ENCODE assay signal across 8 cellular contexts in the genomic region with DNA sequence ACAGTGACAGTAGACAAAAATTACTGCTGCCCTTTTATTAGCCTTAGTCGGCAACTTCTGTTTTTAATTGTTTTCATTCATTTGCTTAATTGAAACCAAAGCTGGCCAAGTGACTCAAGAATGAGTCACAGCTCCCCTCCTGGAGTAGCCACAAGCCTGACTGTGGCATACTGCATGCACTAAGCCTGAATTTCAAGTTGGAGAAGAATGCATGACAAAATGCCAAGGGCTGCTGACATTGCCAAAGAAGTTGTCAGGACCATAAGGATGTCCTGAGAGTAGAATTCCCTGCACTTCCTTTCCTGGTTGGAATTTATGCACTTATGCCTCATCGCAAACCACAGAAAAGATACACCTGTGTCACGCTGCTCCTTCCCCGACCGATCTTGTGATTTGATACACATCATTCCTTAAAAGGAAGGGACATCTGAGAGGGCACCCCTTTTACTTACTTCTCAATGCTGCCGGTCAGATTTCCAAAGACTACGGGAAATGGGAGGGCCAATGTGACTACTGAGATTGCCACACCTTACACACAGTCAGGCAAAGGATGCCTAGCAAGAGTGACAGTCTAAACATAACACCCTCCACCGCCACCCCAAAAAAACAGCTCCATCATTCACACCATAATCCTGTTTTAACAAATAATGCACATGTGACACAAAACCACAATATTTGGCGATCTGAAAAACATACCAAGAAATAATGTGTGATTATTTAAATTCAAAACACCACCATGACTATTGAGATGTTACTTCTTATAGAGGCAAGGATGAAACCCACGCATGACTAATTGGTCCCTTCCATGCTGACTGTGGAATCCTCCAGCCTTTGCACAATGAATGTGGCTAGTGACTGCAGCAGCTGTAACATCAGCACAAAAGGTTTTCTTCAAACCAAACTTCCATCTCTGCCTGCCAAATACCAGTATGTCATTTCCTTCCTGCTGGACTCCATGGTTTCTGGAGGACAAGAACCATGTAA. TPM values are rescaled to one million over a fixed set of nuclear protein-coding genes. Genes with fewer than 3 reads are reported as not detected.
DNase-seq lines count a peak whose midpoint lies in the region; ATAC-seq and TF ChIP-seq lines count a peak whose summit lies in the region.

No MANE protein-coding gene starts in this region.

- no peaks in the 10 kb centered on the region for H3K9me3 Mint-ChIP-seq in CD8-positive, alpha-beta memory T cell
- H3K9me3 Mint-ChIP-seq in activated CD4-positive, alpha-beta memory T cell treated with anti-CD3 and anti-CD28 coated beads, Interleukin-2, amount 10 ng/mL, durations not matched to agents 7 days and 5 days, result no peaks in the 10 kb centered on the region

- CTCF ChIA-PET in CD8-positive, alpha-beta memory T cell (lab: Charles Lee), result no interaction called here
- CTCF ChIA-PET in activated CD4-positive, alpha-beta memory T cell treated with anti-CD3 and anti-CD28 coated beads, Interleukin-2, amount 10 ng/mL, durations not matched to agents 7 days and 5 days (lab: Charles Lee), result interaction anchor here (0.7 kb wide), 1 partner anchor 189 kb away, joined by 3 read pairs; no protein-coding TSS in a partner anchor

- POLR2A ChIA-PET in CD8-positive, alpha-beta memory T cell (lab: Charles Lee), result interaction anchor here (1.0 to 1.2 kb wide), 2 partner anchors 27 to 45 kb away, joined by 3 read pairs; no protein-coding TSS in a partner anchor
- POLR2A ChIA-PET in activated CD4-positive, alpha-beta memory T cell treated with anti-CD3 and anti-CD28 coated beads, Interleukin-2, amount 10 ng/mL, durations not matched to agents 7 days and 5 days (lab: Charles Lee), result interaction anchor here (0.5 to 0.8 kb wide), 2 partner anchors 8 to 145 kb away, joined by 3 to 4 read pairs; no protein-coding TSS in a partner anchor

- intact Hi-C loops in prostate gland (cut with DNase I), result no loop called here

- H3K36me3 ChIP-seq in CD8-positive, alpha-beta memory T cell (ENCODE audit: insufficient read depth, low read length), result no peaks in the 10 kb centered on the region
- no peaks in the 10 kb centered on the region for H3K36me3 ChIP-seq in prostate gland

- 39% methylated on average over 10 of the region's 10 CpGs for WGBS in prostate gland

- ATAC-seq in GM21786 (IDR thresholded peaks at IDR 0.05; ENCODE audit: unreplicated experiment), result peak; percentile 38

- no peak overlapping the region for H3K4me3 ChIP-seq in CD8-positive, alpha-beta memory T cell (ENCODE audit: low read length)
- no peak overlapping the region for H3K4me3 ChIP-seq in prostate gland

- H3K4me3 Mint-ChIP-seq in CD8-positive, alpha-beta memory T cell, result peak overlapping the region; percentile 50 to 90 (median 73)
- peak overlapping the region; percentile 11 for H3K4me3 Mint-ChIP-seq in activated CD4-positive, alpha-beta memory T cell treated with anti-CD3 and anti-CD28 coated beads, Interleukin-2, amount 10 ng/mL, durations not matched to agents 7 days and 5 days

- no peaks in the 10 kb centered on the region for H3K27me3 ChIP-seq in CD8-positive, alpha-beta memory T cell (ENCODE audit: insufficient read depth, low read length, poor library complexity, severe bottlenecking)
- H3K27me3 ChIP-seq in prostate gland (replicated peaks; ENCODE audit: insufficient read depth), result no peaks in the 10 kb centered on the region

- no peak for TF ChIP-seq CTCF in prostate gland (IDR thresholded peaks at IDR 0.05)

- peak overlapping the region; percentile 3 to 97 (median 88) for H3K27ac Mint-ChIP-seq in CD8-positive, alpha-beta memory T cell
- peak overlapping the region; percentile 52 for H3K27ac Mint-ChIP-seq in activated CD4-positive, alpha-beta memory T cell treated with anti-CD3 and anti-CD28 coated beads, Interleukin-2, amount 10 ng/mL, durations not matched to agents 7 days and 5 days

- no peak for TF ChIP-seq POLR2A in prostate gland (IDR thresholded peaks at IDR 0.05)

- no peaks in the 10 kb centered on the region for H3K9me3 ChIP-seq in CD8-positive, alpha-beta memory T cell (ENCODE audit: low read length)
- H3K9me3 ChIP-seq in prostate gland, result no peaks in the 10 kb centered on the region

- peaks cover 64 to 78% (median 65%) of the 10 kb centered on the region in 3 donors for H3K4me1 Mint-ChIP-seq in CD8-positive, alpha-beta memory T cell
- H3K4me1 Mint-ChIP-seq in activated CD4-positive, alpha-beta memory T cell treated with anti-CD3 and anti-CD28 coated beads, Interleukin-2, amount 10 ng/mL, durations not matched to agents 7 days and 5 days, result peaks cover 32% of the 10 kb centered on the region

- peak in 4 of 5 donors; percentile 20 to 67 (median 49) for DNase-seq in CD8-positive, alpha-beta memory T cell
- DNase-seq in LoVo (ENCODE audit: low spot score), result peak; percentile 76
- DNase-seq in activated CD4-positive, alpha-beta memory T cell treated with anti-CD3 and anti-CD28 coated beads, Interleukin-2, amount 10 ng/mL, durations not matched to agents 7 days and 5 days, result peak; percentile 48
- DNase-seq in fibroblast of peridontal ligament (ENCODE audit: extremely low read depth), result peak; percentile 98
- peak; percentile 86 for DNase-seq in prostate gland (ENCODE audit: low spot score)
- DNase-seq in NCI-H82 (lab: John Stamatoyannopoulos, UW), result no peak
- DNase-seq in GM19240 (ENCODE audit: insufficient read length, low spot score), result no peak

- H3K4me1 ChIP-seq in CD8-positive, alpha-beta memory T cell (ENCODE audit: insufficient read depth, low read length), result peaks cover 24% of the 10 kb centered on the region
- no peaks in the 10 kb centered on the region for H3K4me1 ChIP-seq in prostate gland (replicated peaks)

- H3K27ac ChIP-seq in CD8-positive, alpha-beta memory T cell (ENCODE audit: low read depth, low read length), result no peak overlapping the region
- no peak overlapping the region for H3K27ac ChIP-seq in prostate gland

- H3K36me3 Mint-ChIP-seq in CD8-positive, alpha-beta memory T cell, result peaks cover 0 to 2% (median 0%) of the 10 kb centered on the region in 3 donors
- no peaks in the 10 kb centered on the region for H3K36me3 Mint-ChIP-seq in activated CD4-positive, alpha-beta memory T cell treated with anti-CD3 and anti-CD28 coated beads, Interleukin-2, amount 10 ng/mL, durations not matched to agents 7 days and 5 days (ENCODE audit: low read depth)

- H3K27me3 Mint-ChIP-seq in CD8-positive, alpha-beta memory T cell, result no peaks in the 10 kb centered on the region
- no peaks in the 10 kb centered on the region for H3K27me3 Mint-ChIP-seq in activated CD4-positive, alpha-beta memory T cell treated with anti-CD3 and anti-CD28 coated beads, Interleukin-2, amount 10 ng/mL, durations not matched to agents 7 days and 5 days

RNA-seq across cellular contexts. Expression of a gene that starts 28.2 kb away (rescaled TPM):
- 1 to 10 TPM; 4.4 to 4.7 TPM for total RNA-seq in CD8-positive, alpha-beta memory T cell
- 13.7 TPM for polyA plus RNA-seq in CD8-positive, alpha-beta memory T cell
- total RNA-seq in activated CD4-positive, alpha-beta memory T cell treated with anti-CD3 and anti-CD28 coated beads, Interleukin-2, amount 10 ng/mL, durations not matched to agents 7 days and 5 days, result 1 to 10 TPM; 2.0 to 2.3 TPM
- total RNA-seq in prostate gland, result 10 to 100 TPM; 14.5 TPM

Comparison
In these comparisons a context has a peak if more than half of its experiments do, and no peak if none do; other contexts are left out.
1. DNase-seq: peak in CD8-positive, alpha-beta memory T cell (4 of 5), LoVo (single experiment), activated CD4-positive, alpha-beta memory T cell treated with anti-CD3 and anti-CD28 coated beads, Interleukin-2, amount 10 ng/mL, durations not matched to agents 7 days and 5 days (single experiment), fibroblast of peridontal ligament (single experiment) and prostate gland (single experiment); none in NCI-H82 (single experiment) and GM19240 (single experiment).